In genomic region chr5:33440482-33441240, GRCh38 we compare ENCODE assay signal across 1 cellular context.
TF ChIP-seq lines count a peak whose summit lies in the region.

Gene TARS1, plus strand, starts transcription at chr5:33440965. Its CDS starts 122 bp downstream, at chr5:33441087.

TF ChIP-seq in HepG2, 621 proteins besides CTCF, POLR2A, EP300 and RAD21 (continued from another document and continues in another):
- TF ChIP-seq ZBTB46 (CRISPR knock-in tag; IDR thresholded peaks at IDR 0.05; ENCODE audit: borderline replicate concordance) (no peak), MXD1 (CRISPR knock-in tag; IDR thresholded peaks at IDR 0.05) (no peak; the same call in 1 of the 2 replicates), TERF1 (CRISPR knock-in tag; IDR thresholded peaks at IDR 0.05) (no peak), TMF1 (CRISPR knock-in tag; IDR thresholded peaks at IDR 0.05; ENCODE audit: low read depth) (no peak), HOXA9 (CRISPR knock-in tag; IDR thresholded peaks at IDR 0.05; ENCODE audit: borderline replicate concordance) (0 out of 2 replicates have a peak, but pooled peaks have one; percentile 37), ZNF761 (CRISPR knock-in tag; conservative IDR thresholded peaks at IDR 0.05) (peak; percentile 68; the same call in 1 of the 2 replicates), KAT8 (CRISPR knock-in tag; IDR thresholded peaks at IDR 0.05) (peak; percentile 93), ZNF367 (CRISPR knock-in tag; IDR thresholded peaks at IDR 0.05; ENCODE audit: borderline replicate concordance) (no peak), TBX3 (IDR thresholded peaks at IDR 0.05; ENCODE audit: borderline replicate concordance) (no peak; the same call in 1 of the 2 replicates), ZNF639 (CRISPR knock-in tag; conservative IDR thresholded peaks at IDR 0.05) (peak; percentile 65), AFF4 (CRISPR knock-in tag; IDR thresholded peaks at IDR 0.05) (no peak), MED8 (CRISPR knock-in tag; IDR thresholded peaks at IDR 0.05; ENCODE audit: insufficient replicate concordance) (no peak), ZNF816 (CRISPR knock-in tag; IDR thresholded peaks at IDR 0.05; ENCODE audit: borderline replicate concordance) (peak; percentile 96), ZNF891 (CRISPR knock-in tag; IDR thresholded peaks at IDR 0.05) (peak; percentile 35; the same call in 1 of the 2 replicates), SNAPC2 (CRISPR knock-in tag; IDR thresholded peaks at IDR 0.05) (no peak), SUZ12 (IDR thresholded peaks at IDR 0.05; ENCODE audit: low read depth, low read length) (no peak), PAXIP1 (CRISPR knock-in tag; conservative IDR thresholded peaks at IDR 0.05) (peak; percentile 57), HOXA3 (CRISPR knock-in tag; IDR thresholded peaks at IDR 0.05) (peak; percentile 57), ZNF878 (CRISPR knock-in tag; IDR thresholded peaks at IDR 0.05) (peak; percentile 54; the same call in 1 of the 2 replicates), RXRA (CRISPR knock-in tag; IDR thresholded peaks at IDR 0.05) (peak; percentile 96), MAFG (CRISPR knock-in tag; IDR thresholded peaks at IDR 0.05) (no peak), DZIP1 (CRISPR knock-in tag; IDR thresholded peaks at IDR 0.05) (no peak), ZKSCAN1 (IDR thresholded peaks at IDR 0.05; ENCODE audit: low read length) (no peak), ELF1 (CRISPR knock-in tag; IDR thresholded peaks at IDR 0.05) (peak; percentile 93), SMAD1 (CRISPR knock-in tag; IDR thresholded peaks at IDR 0.05; ENCODE audit: borderline replicate concordance, low read depth) (peak; percentile 82; the same call in 1 of the 2 replicates), ZNF703 (CRISPR knock-in tag; IDR thresholded peaks at IDR 0.05; ENCODE audit: borderline replicate concordance) (no peak), PCBP1 (IDR thresholded peaks at IDR 0.05; ENCODE audit: borderline replicate concordance, low read depth, low read length) (peak; percentile 80; the same call in 1 of the 2 replicates), ZNF503 (CRISPR knock-in tag; IDR thresholded peaks at IDR 0.05) (peak; percentile 72; the same call in 1 of the 2 replicates), ZBTB20 (CRISPR knock-in tag; IDR thresholded peaks at IDR 0.05; ENCODE audit: borderline replicate concordance, low read depth) (no peak; the same call in 1 of the 2 replicates), ZNF124 (CRISPR knock-in tag; IDR thresholded peaks at IDR 0.05) (no peak; the same call in 1 of the 2 replicates), HNF4A (CRISPR knock-in tag; IDR thresholded peaks at IDR 0.05) (peak; percentile 26; the same call in 1 of the 2 replicates), ZNF792 (CRISPR knock-in tag; IDR thresholded peaks at IDR 0.05) (peak; percentile 33; the same call in 1 of the 2 replicates), CC2D1A (CRISPR knock-in tag; IDR thresholded peaks at IDR 0.05) (no peak), STAT6 (CRISPR knock-in tag; IDR thresholded peaks at IDR 0.05; ENCODE audit: borderline replicate concordance) (peak; percentile 72), HDAC2 (CRISPR knock-in tag; IDR thresholded peaks at IDR 0.05) (peak; percentile 38; the same call in 1 of the 2 replicates), ZBTB43 (CRISPR knock-in tag; conservative IDR thresholded peaks at IDR 0.05) (peak; percentile 20; the same call in 1 of the 2 replicates), ZFP62 (CRISPR knock-in tag; IDR thresholded peaks at IDR 0.05) (no peak), ZNF713 (CRISPR knock-in tag; IDR thresholded peaks at IDR 0.05) (no peak), SMARCE1 (IDR thresholded peaks at IDR 0.05; ENCODE audit: borderline replicate concordance) (no peak)
